In genomic region chr12:57939291-57939690, GRCh38 we compare ENCODE assay signal across 18 cellular contexts. TPM values are rescaled to one million over a fixed set of nuclear protein-coding genes. Genes with fewer than 3 reads are reported as not detected.
DNase-seq lines count a peak whose midpoint lies in the region; ATAC-seq and TF ChIP-seq lines count a peak whose summit lies in the region.
"Had no signal": no experiment of that assay in that cellular context is flagged by ENCODE, and none has a peak within 500 bp of the region (broad histone marks: within the 10 kb centered on the region; RNA-seq: fewer than 3 reads in every experiment).

No MANE protein-coding gene starts in this region.

- ATAC-seq in activated T-helper 17 cell treated with anti-CD3 and anti-CD28 coated beads, Interleukin-2, amount 50 U/mL, for 72 hours (replicated peaks) = no peak
- ATAC-seq in natural killer cell (no peak), GM18907 (IDR thresholded peaks at IDR 0.05; ENCODE audit: unreplicated experiment) (no peak), HG03045 (IDR thresholded peaks at IDR 0.05; ENCODE audit: unreplicated experiment) (no peak)
- ATAC-seq: stimulated activated memory B cell treated with anti-CD40 and anti-IgM and Interleukin-4, amounts not matched to agents 10 μg/mL and 1 μg/mL and 100 μg/mL, for 72 hours had no signal

- no peak overlapping the region for H3K4me2 ChIP-seq in Loucy (ENCODE audit: low read depth, low read length, poor library complexity, severe bottlenecking)
- H3K4me2 ChIP-seq: PC-9 had no signal

- H3K27ac Mint-ChIP-seq in activated T-helper 17 cell treated with anti-CD3 and anti-CD28 coated beads, Interleukin-2, amount 50 U/mL, for 72 hours = no peak overlapping the region
- H3K27ac Mint-ChIP-seq in natural killer cell = peak overlapping the region; percentile 51 to 53
- H3K27ac Mint-ChIP-seq: stimulated activated memory B cell treated with anti-CD40 and anti-IgM and Interleukin-4, amounts not matched to agents 10 μg/mL and 1 μg/mL and 100 μg/mL, for 72 hours had no signal

- peak; percentile 22 for DNase-seq in NK-92 treated with Interleukin-12 subunit alpha and Interleukin-12 subunit beta, amount 100 ng/mL, for 24 hours (lab: John Stamatoyannopoulos, UW)
- DNase-seq in NK-92 (lab: John Stamatoyannopoulos, UW; ENCODE audit: unreplicated experiment) (no peak), natural killer cell (no peak)
- no peak for DNase-seq in stimulated activated CD4-positive, alpha-beta T cell treated with anti-CD3 and anti-CD28 coated beads, Interleukin-2, amount 100 ng/mL, for 48 hours
- DNase-seq: activated CD4-positive, alpha-beta T cell treated with anti-CD3 and anti-CD28 coated beads for 48 hours; DMS 273 treated with DMSO at 0.1 percent for 48 hours; mesendoderm; NCI-H1092; NCI-H2107; NCI-H524; PC-9; thyroid gland had no signal

- peaks cover 43% of the 10 kb centered on the region for H3K79me2 ChIP-seq in Loucy (ENCODE audit: insufficient read depth, low read length)

- H3K36me3 Mint-ChIP-seq in activated T-helper 17 cell treated with anti-CD3 and anti-CD28 coated beads, Interleukin-2, amount 50 U/mL, for 72 hours (ENCODE audit: low read depth) = peaks cover 10% of the 10 kb centered on the region
- no peaks in the 10 kb centered on the region for H3K36me3 Mint-ChIP-seq in natural killer cell
- H3K36me3 Mint-ChIP-seq: stimulated activated memory B cell treated with anti-CD40 and anti-IgM and Interleukin-4, amounts not matched to agents 10 μg/mL and 1 μg/mL and 100 μg/mL, for 72 hours had no signal

- H3K9me3 Mint-ChIP-seq in activated T-helper 17 cell treated with anti-CD3 and anti-CD28 coated beads, Interleukin-2, amount 50 U/mL, for 72 hours = no peaks in the 10 kb centered on the region
- no peaks in the 10 kb centered on the region for H3K9me3 Mint-ChIP-seq in natural killer cell
- H3K9me3 Mint-ChIP-seq: stimulated activated memory B cell treated with anti-CD40 and anti-IgM and Interleukin-4, amounts not matched to agents 10 μg/mL and 1 μg/mL and 100 μg/mL, for 72 hours had no signal

- H3K4me3 Mint-ChIP-seq in activated T-helper 17 cell treated with anti-CD3 and anti-CD28 coated beads, Interleukin-2, amount 50 U/mL, for 72 hours = peak overlapping the region; percentile 18
- H3K4me3 Mint-ChIP-seq in natural killer cell = peak overlapping the region; percentile 45
- H3K4me3 Mint-ChIP-seq: stimulated activated memory B cell treated with anti-CD40 and anti-IgM and Interleukin-4, amounts not matched to agents 10 μg/mL and 1 μg/mL and 100 μg/mL, for 72 hours had no signal

- no peaks in the 10 kb centered on the region for H3K27me3 ChIP-seq in Loucy (ENCODE audit: insufficient read depth, low read length, poor library complexity, severe bottlenecking)
- H3K27me3 ChIP-seq: thyroid gland had no signal

- TF ChIP-seq CTCF in Loucy (conservative IDR thresholded peaks at IDR 0.05; ENCODE audit: low read length) (no peak), natural killer cell (IDR thresholded peaks at IDR 0.05) (no peak)

- no peaks in the 10 kb centered on the region for H3K36me3 ChIP-seq in Loucy (ENCODE audit: insufficient read depth, low read length)
- H3K36me3 ChIP-seq: thyroid gland had no signal

- no peaks in the 10 kb centered on the region for H4K20me1 ChIP-seq in Loucy (ENCODE audit: insufficient read depth, low read length, poor library complexity, severe bottlenecking)

- no peak overlapping the region for H2AFZ ChIP-seq in Loucy (ENCODE audit: low read length)

- no peaks in the 10 kb centered on the region for H3K27me3 Mint-ChIP-seq in activated T-helper 17 cell treated with anti-CD3 and anti-CD28 coated beads, Interleukin-2, amount 50 U/mL, for 72 hours
- H3K27me3 Mint-ChIP-seq in natural killer cell (ENCODE audit: low read depth in 2 of 2) = no peaks in the 10 kb centered on the region
- H3K27me3 Mint-ChIP-seq: stimulated activated memory B cell treated with anti-CD40 and anti-IgM and Interleukin-4, amounts not matched to agents 10 μg/mL and 1 μg/mL and 100 μg/mL, for 72 hours had no signal

- H3K4me1 Mint-ChIP-seq in activated T-helper 17 cell treated with anti-CD3 and anti-CD28 coated beads, Interleukin-2, amount 50 U/mL, for 72 hours = peaks cover 35% of the 10 kb centered on the region
- peaks cover 46 to 54% of the 10 kb centered on the region in 2 donors for H3K4me1 Mint-ChIP-seq in natural killer cell

- intact Hi-C loops in natural killer cell (cut with micrococcal nuclease) = no loop called here

- peak overlapping the region; percentile 82 for H3K9ac ChIP-seq in Loucy (ENCODE audit: low read depth, low read length, poor library complexity, severe bottlenecking)

- H3K9me2 ChIP-seq in Loucy (replicated peaks; ENCODE audit: low read depth, low read length) = no peaks in the 10 kb centered on the region

- peaks cover 54% of the 10 kb centered on the region for H3K4me1 ChIP-seq in Loucy (ENCODE audit: insufficient read depth, low read length, poor library complexity, severe bottlenecking)

- peaks cover 20% of the 10 kb centered on the region for H3F3A ChIP-seq in Loucy (ENCODE audit: low read depth)

- no peaks in the 10 kb centered on the region for H3K9me3 ChIP-seq in Loucy (ENCODE audit: insufficient read depth, low read depth, low read length)
- H3K9me3 ChIP-seq: thyroid gland had no signal

- H3K4me3 ChIP-seq in Loucy (ENCODE audit: low read length, poor library complexity, severe bottlenecking) = no peak overlapping the region
- H3K4me3 ChIP-seq: coronary artery, PC-9, thyroid gland had no signal

RNA-seq across cellular contexts. Expression of gene ATP23, which starts 2.1 kb away (rescaled TPM):
- 10 to 100 TPM; 13.5 to 19.4 TPM for total RNA-seq in activated T-helper 17 cell treated with anti-CD3 and anti-CD28 coated beads, Interleukin-2, amount 50 U/mL, for 72 hours
- 1 to 10 TPM; 4.9 to 8.8 (median 6.3) TPM for total RNA-seq in natural killer cell
